ENCODE assay signal across 1 cellular context in genomic region chr17:82699551-82699950, GRCh38.
TF ChIP-seq lines count a peak whose summit lies in the region.

No MANE protein-coding gene starts in this region.

TF ChIP-seq in K562, 482 proteins besides CTCF, POLR2A, EP300 and RAD21:
- TF ChIP-seq RNF2 (IDR thresholded peaks at IDR 0.05): no peak
- TF ChIP-seq MAX (CRISPR knock-in tag; IDR thresholded peaks at IDR 0.05): 0 out of 2 replicates have a peak, but pooled peaks have one; percentile 3
